8 cellular contexts compared by ENCODE assay signal in genomic region chr17:10698116-10698818, GRCh38. TPM values are rescaled to one million over a fixed set of nuclear protein-coding genes. Genes with fewer than 3 reads are reported as not detected.
DNase-seq lines count a peak whose midpoint lies in the region; ATAC-seq and TF ChIP-seq lines count a peak whose summit lies in the region.

No MANE protein-coding gene starts in this region.

- H3K9me3 ChIP-seq in HEK293 (ENCODE audit: control insufficient read depth, insufficient read depth, low read depth, low read length) (no peaks in the 10 kb centered on the region), sigmoid colon (no peaks in the 10 kb centered on the region)

- H3K36me3 ChIP-seq in HEK293 (ENCODE audit: control insufficient read depth in 2 of 2, insufficient read depth in 1 of 2, low read length in 2 of 2), result peaks cover 23 to 25% of the 10 kb centered on the region in 2 experiments
- H3K36me3 ChIP-seq in sigmoid colon, result peaks cover 0 to 23% (median 3%) of the 10 kb centered on the region in 4 donors

- H3K27me3 ChIP-seq in sigmoid colon, result no peaks in the 10 kb centered on the region

- H3K36me3 Mint-ChIP-seq in activated T-helper 1 cell treated with anti-CD3 and anti-CD28 coated beads, Interleukin-12 subunit alpha, Interleukin-12 subunit beta, Interleukin-2, Interleukin-4 antibody, amounts not matched to agents 30 ng/mL and 10 ng/mL and 1 ng/mL, durations not matched to agents 14 hours and 24 hours and 36 hours (ENCODE audit: low read depth), result peaks cover 25% of the 10 kb centered on the region

- CTCF ChIA-PET in HEK293 (lab: Yijun Ruan, JAX), result interaction anchor here (0.7 kb wide), 1 partner anchor 726 kb away, joined by 3 read pairs; no protein-coding TSS in a partner anchor

- intact Hi-C loops in activated T-helper 1 cell treated with anti-CD3 and anti-CD28 coated beads, Interleukin-12 subunit alpha, Interleukin-12 subunit beta, Interleukin-2, Interleukin-4 antibody, amounts not matched to agents 30 ng/mL and 10 ng/mL and 1 ng/mL, durations not matched to agents 14 hours and 24 hours and 36 hours (cut with micrococcal nuclease), result loop anchor here (5.0 kb wide), 2 partner anchors 149 to 1299 kb away; partner anchors contain the start of gene ZNF18
- intact Hi-C loops in left ventricle myocardium superior (cut with micrococcal nuclease) (no loop called here), sigmoid colon (cut with DNase I) (no loop called here)

- POLR2A ChIA-PET in HEK293 (lab: Yijun Ruan, JAX), result no interaction called here

- ATAC-seq in left ventricle myocardium superior, result peak; percentile 10
- ATAC-seq in HG02588 (IDR thresholded peaks at IDR 0.05; ENCODE audit: unreplicated experiment), result no peak

- no peak for TF ChIP-seq POLR2A in sigmoid colon (IDR thresholded peaks at IDR 0.05)

- H3K4me1 ChIP-seq in HEK293 (ENCODE audit: control insufficient read depth, insufficient read depth, low read length) (peaks cover 6% of the 10 kb centered on the region), sigmoid colon (peaks cover 0 to 34% (median 24%) of the 10 kb centered on the region in 4 donors)

- peaks cover 67% of the 10 kb centered on the region for H3K4me1 Mint-ChIP-seq in activated T-helper 1 cell treated with anti-CD3 and anti-CD28 coated beads, Interleukin-12 subunit alpha, Interleukin-12 subunit beta, Interleukin-2, Interleukin-4 antibody, amounts not matched to agents 30 ng/mL and 10 ng/mL and 1 ng/mL, durations not matched to agents 14 hours and 24 hours and 36 hours (ENCODE audit: low read depth)

- peak overlapping the region; percentile 96 for H3K4me3 Mint-ChIP-seq in activated T-helper 1 cell treated with anti-CD3 and anti-CD28 coated beads, Interleukin-12 subunit alpha, Interleukin-12 subunit beta, Interleukin-2, Interleukin-4 antibody, amounts not matched to agents 30 ng/mL and 10 ng/mL and 1 ng/mL, durations not matched to agents 14 hours and 24 hours and 36 hours

- 6 to 17% methylated on average over 17 of the region's 17 CpGs for WGBS in sigmoid colon, 2 donors

- TF ChIP-seq CTCF in HEK293 (tag by site-specific recombination; IDR thresholded peaks at IDR 0.05) (no peak), sigmoid colon (IDR thresholded peaks at IDR 0.05) (no peak)

- no peak for TF ChIP-seq EP300 in sigmoid colon (IDR thresholded peaks at IDR 0.05)

- H3K4me3 ChIP-seq in HEK293 (ENCODE audit: low read depth, low read length) (peak overlapping the region; percentile 78), sigmoid colon (peak overlapping the region; percentile 71 to 97 (median 86))

- peak overlapping the region; percentile 95 for H3K27ac Mint-ChIP-seq in activated T-helper 1 cell treated with anti-CD3 and anti-CD28 coated beads, Interleukin-12 subunit alpha, Interleukin-12 subunit beta, Interleukin-2, Interleukin-4 antibody, amounts not matched to agents 30 ng/mL and 10 ng/mL and 1 ng/mL, durations not matched to agents 14 hours and 24 hours and 36 hours

- H3K27me3 Mint-ChIP-seq in activated T-helper 1 cell treated with anti-CD3 and anti-CD28 coated beads, Interleukin-12 subunit alpha, Interleukin-12 subunit beta, Interleukin-2, Interleukin-4 antibody, amounts not matched to agents 30 ng/mL and 10 ng/mL and 1 ng/mL, durations not matched to agents 14 hours and 24 hours and 36 hours (ENCODE audit: insufficient read depth), result no peaks in the 10 kb centered on the region

- H3K9me3 Mint-ChIP-seq in activated T-helper 1 cell treated with anti-CD3 and anti-CD28 coated beads, Interleukin-12 subunit alpha, Interleukin-12 subunit beta, Interleukin-2, Interleukin-4 antibody, amounts not matched to agents 30 ng/mL and 10 ng/mL and 1 ng/mL, durations not matched to agents 14 hours and 24 hours and 36 hours, result no peaks in the 10 kb centered on the region

- DNase-seq in AG08396 (ENCODE audit: low spot score), result peak; percentile 22
- DNase-seq in activated T-helper 1 cell treated with anti-CD3 and anti-CD28 coated beads, Interleukin-12 subunit alpha, Interleukin-12 subunit beta, Interleukin-2, Interleukin-4 antibody, amounts not matched to agents 30 ng/mL and 10 ng/mL and 1 ng/mL, durations not matched to agents 14 hours and 24 hours and 36 hours (ENCODE audit: low spot score), result no peak
- DNase-seq in left ventricle myocardium superior, result no peak
- no peak for DNase-seq in sigmoid colon
- no peak for DNase-seq in COLO829 (ENCODE audit: low spot score)
- no peak for DNase-seq in midbrain (lab: John Stamatoyannopoulos, UW)

- H3K27ac ChIP-seq in HEK293 (ENCODE audit: extremely low read depth, low read depth, low read length), result peak overlapping the region; percentile 81
- peak overlapping the region; percentile 89 to 97 (median 94) for H3K27ac ChIP-seq in sigmoid colon

TF ChIP-seq in HEK293, 187 proteins besides CTCF, POLR2A, EP300 and RAD21:
- TF ChIP-seq ZNF837 (tag by site-specific recombination; IDR thresholded peaks at IDR 0.05), result no peak

RNA-seq across cellular contexts. Expression of gene ADPRM, which starts 0.9 kb away (rescaled TPM):
- total RNA-seq in activated T-helper 1 cell treated with anti-CD3 and anti-CD28 coated beads, Interleukin-12 subunit alpha, Interleukin-12 subunit beta, Interleukin-2, Interleukin-4 antibody, amounts not matched to agents 30 ng/mL and 10 ng/mL and 1 ng/mL, durations not matched to agents 14 hours and 24 hours and 36 hours, result 10.3 and 12.6 TPM in 2 replicates
- total RNA-seq in left ventricle myocardium superior (4.8 TPM), sigmoid colon (10 to 100 TPM in 3 of 4 donors, 1 to 10 TPM in 1; 7.6 to 16.6 (median 15.3) TPM)
- 10 to 100 TPM in 2 of 3 donors, 1 to 10 TPM in 1; 7.4 to 11.4 (median 10.7) TPM for polyA plus RNA-seq in sigmoid colon

RNA-seq across cellular contexts. Expression of gene SCO1, which starts 0.9 kb away (rescaled TPM):
- total RNA-seq in activated T-helper 1 cell treated with anti-CD3 and anti-CD28 coated beads, Interleukin-12 subunit alpha, Interleukin-12 subunit beta, Interleukin-2, Interleukin-4 antibody, amounts not matched to agents 30 ng/mL and 10 ng/mL and 1 ng/mL, durations not matched to agents 14 hours and 24 hours and 36 hours, result 42.0 and 43.7 TPM in 2 replicates
- total RNA-seq in left ventricle myocardium superior (32.3 TPM), sigmoid colon (10 to 100 TPM; 12.2 to 22.1 (median 17.9) TPM)
- 10 to 100 TPM; 24.0 to 37.5 (median 26.7) TPM for polyA plus RNA-seq in sigmoid colon

RNA-seq across cellular contexts. Expression of gene TMEM220, which starts 31.6 kb away (rescaled TPM):
- total RNA-seq in activated T-helper 1 cell treated with anti-CD3 and anti-CD28 coated beads, Interleukin-12 subunit alpha, Interleukin-12 subunit beta, Interleukin-2, Interleukin-4 antibody, amounts not matched to agents 30 ng/mL and 10 ng/mL and 1 ng/mL, durations not matched to agents 14 hours and 24 hours and 36 hours, result 0.98 and 1.3 TPM in 2 replicates
- total RNA-seq in left ventricle myocardium superior (6.3 TPM), sigmoid colon (10 to 100 TPM in 2 of 4 donors, 1 to 10 TPM in 2; 9.1 to 16.8 (median 12.2) TPM)
- 10 to 100 TPM in 2 of 3 donors, 1 to 10 TPM in 1; 8.3 to 22.7 (median 13.2) TPM for polyA plus RNA-seq in sigmoid colon

RNA-seq across cellular contexts. Expression of gene MYH3, which starts 41.2 kb away (rescaled TPM):
- total RNA-seq in activated T-helper 1 cell treated with anti-CD3 and anti-CD28 coated beads, Interleukin-12 subunit alpha, Interleukin-12 subunit beta, Interleukin-2, Interleukin-4 antibody, amounts not matched to agents 30 ng/mL and 10 ng/mL and 1 ng/mL, durations not matched to agents 14 hours and 24 hours and 36 hours, result 6.5 and 7.3 TPM in 2 replicates
- total RNA-seq in left ventricle myocardium superior (0.87 TPM), sigmoid colon (100 to 1,000 TPM in 1 of 4 donors, 1 to 10 TPM in 2, under 1 TPM in 1; 0.82 to 108 (median 2.0) TPM)
- 1 to 10 TPM in 2 of 3 donors, under 1 TPM in 1; 0.23 to 2.9 (median 1.2) TPM for polyA plus RNA-seq in sigmoid colon
